ENCODE assay signal across 1 cellular context in genomic region chr3:195079636-195080035, GRCh38.
TF ChIP-seq lines count a peak whose summit lies in the region.

No MANE protein-coding gene starts in this region.

TF ChIP-seq in HEK293, 187 proteins besides CTCF, POLR2A, EP300 and RAD21 (continued from another document):
- no peak for TF ChIP-seq BCL6B (tag by site-specific recombination; IDR thresholded peaks at IDR 0.05)
- no peak for TF ChIP-seq ZFP3 (tag by site-specific recombination; IDR thresholded peaks at IDR 0.05; ENCODE audit: low read depth)
- TF ChIP-seq ZNF169 (tag by site-specific recombination; IDR thresholded peaks at IDR 0.05): no peak
- no peak for TF ChIP-seq ZNF26 (tag by site-specific recombination; IDR thresholded peaks at IDR 0.05)
- no peak for TF ChIP-seq ZNF830 (tag by site-specific recombination; IDR thresholded peaks at IDR 0.05; ENCODE audit: low read depth)
- no peak for TF ChIP-seq FEZF1 (tag by site-specific recombination; IDR thresholded peaks at IDR 0.05)
- no peak for TF ChIP-seq ZNF350 (tag by site-specific recombination; IDR thresholded peaks at IDR 0.05)
TF ChIP-seq in HEK293: peak in this region for 10.
